22 cellular contexts compared by ENCODE assay signal in the genomic region with DNA sequence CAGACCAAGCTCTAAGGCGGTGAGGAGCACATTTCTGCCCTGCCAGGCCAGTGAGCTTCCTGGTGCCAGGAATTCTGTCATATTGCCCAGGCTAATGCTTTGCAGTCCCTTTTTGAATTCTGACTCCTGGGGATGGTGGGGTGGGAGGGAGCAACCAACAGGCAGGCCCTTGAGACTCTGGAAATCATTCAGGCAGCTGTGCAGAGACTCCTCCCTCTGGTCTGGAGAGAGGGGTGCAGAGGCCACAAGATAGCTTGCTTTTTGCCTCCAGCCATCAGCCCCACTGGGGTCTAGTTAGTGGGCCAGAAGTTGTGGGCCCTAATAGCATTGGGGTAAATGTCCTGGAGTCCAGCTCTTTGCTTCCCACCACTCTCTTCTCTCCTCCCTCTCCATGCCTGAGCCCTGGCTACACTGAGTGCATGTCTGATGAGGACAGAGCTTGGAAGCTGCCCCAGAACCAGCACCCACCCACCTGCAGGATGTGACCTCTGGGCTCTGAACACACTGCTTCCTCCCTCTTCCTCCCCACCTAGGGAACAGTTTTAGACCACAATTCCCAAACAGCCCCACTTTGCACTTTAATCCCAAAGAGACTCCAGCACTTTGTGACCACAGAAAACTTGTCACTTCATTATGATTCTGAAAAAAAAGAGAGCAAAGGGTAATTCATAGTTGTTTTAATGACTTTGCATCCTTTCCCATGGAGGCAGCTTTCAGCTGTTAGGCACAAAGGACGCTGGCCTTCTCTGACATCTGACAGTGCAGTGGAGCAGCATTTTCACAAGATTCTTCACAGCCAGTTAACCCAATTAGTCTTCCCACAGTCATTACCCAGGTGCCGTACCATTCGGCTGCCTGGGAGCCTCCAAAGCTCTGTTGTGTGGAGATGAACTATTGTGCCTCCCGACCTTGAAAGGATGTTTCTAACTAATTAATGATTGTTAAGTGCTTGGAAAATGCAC.
DNase-seq lines count a peak whose midpoint lies in the region; ATAC-seq and TF ChIP-seq lines count a peak whose summit lies in the region.
"Had no signal": no experiment of that assay in that cellular context is flagged by ENCODE, and none has a peak within 500 bp of the region (broad histone marks: within the 10 kb centered on the region; RNA-seq: fewer than 3 reads in every experiment).

No MANE protein-coding gene starts in this region.

- CTCF ChIA-PET in HEK293 (lab: Yijun Ruan, JAX): no interaction called here

- peak overlapping the region; percentile 12 to 87 (median 81) for H3K27ac Mint-ChIP-seq in brain

- H3K36me3 ChIP-seq in HEK293 (ENCODE audit: control insufficient read depth in 2 of 2, insufficient read depth in 1 of 2, low read length in 2 of 2): no peaks in the 10 kb centered on the region
- no peaks in the 10 kb centered on the region for H3K36me3 ChIP-seq in right atrium auricular region
- no peaks in the 10 kb centered on the region for H3K36me3 ChIP-seq in gastrocnemius medialis
- H3K36me3 ChIP-seq: Peyer's patch, vagina had no signal

- H3K4me3 ChIP-seq in HEK293 (ENCODE audit: low read depth, low read length) (no peak overlapping the region), right atrium auricular region (no peak overlapping the region), gastrocnemius medialis (no peak overlapping the region)
- H3K4me3 ChIP-seq: Peyer's patch, vagina had no signal

- H3K27me3 Mint-ChIP-seq in brain: no peaks in the 10 kb centered on the region

- ATAC-seq in gastrocnemius medialis: peak; percentile 49 to 59
- ATAC-seq: left lobe of liver had no signal

- no peak overlapping the region for H3K27ac ChIP-seq in HEK293 (ENCODE audit: extremely low read depth, low read depth, low read length)
- peak overlapping the region; percentile 53 to 60 for H3K27ac ChIP-seq in right atrium auricular region
- H3K27ac ChIP-seq in gastrocnemius medialis: peak overlapping the region; percentile 52 to 63 (median 56)
- H3K27ac ChIP-seq: parathyroid adenoma, Peyer's patch, vagina had no signal

- no peak for TF ChIP-seq CTCF in HEK293 (tag by site-specific recombination; IDR thresholded peaks at IDR 0.05)
- no peak for TF ChIP-seq CTCF in brain (conservative IDR thresholded peaks at IDR 0.05)
- no peak for TF ChIP-seq CTCF in right atrium auricular region (IDR thresholded peaks at IDR 0.05)
- no peak for TF ChIP-seq CTCF in gastrocnemius medialis (IDR thresholded peaks at IDR 0.05 in 4 of 5, conservative IDR thresholded peaks at IDR 0.05 in 1 of 5)

- DNase-seq in right atrium auricular region (ENCODE audit: low spot score) (no peak), gastrocnemius medialis (no peak), dedifferentiated amniotic fluid mesenchymal stem cell (ENCODE audit: extremely low spot score) (no peak), AG20443 (ENCODE audit: low spot score) (no peak), ecto neural progenitor cell (ENCODE audit: low spot score) (no peak)
- DNase-seq in central memory CD4-positive, alpha-beta T cell: no peak
- DNase-seq: activated CD4-positive, alpha-beta T cell treated with anti-CD3 and anti-CD28 coated beads, Interleukin-2, amount 50 U/mL, for 1 hour; activated CD8-positive, alpha-beta memory T cell treated with anti-CD3 and anti-CD28 coated beads, Interleukin-2, amount 50 U/mL, for 48 hours; activated gamma-delta T cell; COR-L47; EL; Karpas-422; NCI-H1105 treated with DMSO at 0.1 percent for 48 hours; NCI-H774; Peyer's patch; small intestine; stimulated activated CD4-positive, alpha-beta T cell treated with anti-CD3 and anti-CD28 coated beads, Interleukin-4, amount 100 ng/mL, for 1 hour had no signal

- intact Hi-C loops in gastrocnemius medialis (cut with DNase I; ENCODE audit: low total_unique reads): no loop called here

- H3K27me3 ChIP-seq in right atrium auricular region (no peaks in the 10 kb centered on the region), gastrocnemius medialis (no peaks in the 10 kb centered on the region)
- H3K27me3 ChIP-seq: Peyer's patch, vagina had no signal

- H3K9me3 ChIP-seq in HEK293 (ENCODE audit: control insufficient read depth, insufficient read depth, low read depth, low read length): no peaks in the 10 kb centered on the region
- H3K9me3 ChIP-seq in right atrium auricular region: no peaks in the 10 kb centered on the region
- H3K9me3 ChIP-seq in gastrocnemius medialis: no peaks in the 10 kb centered on the region
- H3K9me3 ChIP-seq: Peyer's patch, vagina had no signal

- peaks cover 11% of the 10 kb centered on the region for H3K36me3 Mint-ChIP-seq in brain

- POLR2A ChIA-PET in HEK293 (lab: Yijun Ruan, JAX): interaction anchor here (0.6 kb wide), 1 partner anchor 17 kb away, joined by 4 read pairs; no protein-coding TSS in a partner anchor

- peaks cover 81% of the 10 kb centered on the region for H3K4me1 Mint-ChIP-seq in brain

- no peak for TF ChIP-seq POLR2A in gastrocnemius medialis (IDR thresholded peaks at IDR 0.05)

- in situ Hi-C loops in gastrocnemius medialis (cut with MboI; ENCODE audit: low sequenced_read_pairs in 4 of 4): no loop called here

- H3K4me1 ChIP-seq in HEK293 (ENCODE audit: control insufficient read depth, insufficient read depth, low read length): peaks cover 10% of the 10 kb centered on the region
- H3K4me1 ChIP-seq in right atrium auricular region: peaks cover 0 to 36% of the 10 kb centered on the region in 2 donors
- H3K4me1 ChIP-seq in gastrocnemius medialis: peaks cover 13 to 42% of the 10 kb centered on the region in 2 donors
- H3K4me1 ChIP-seq: parathyroid adenoma, Peyer's patch, vagina had no signal

- H3K4me3 Mint-ChIP-seq in brain: peak overlapping the region in 4 of 5 experiments; percentile 5 to 71 (median 52)

- no peaks in the 10 kb centered on the region for H3K9me3 Mint-ChIP-seq in brain

TF ChIP-seq in HEK293, 187 proteins besides CTCF, POLR2A, EP300 and RAD21:
- TF ChIP-seq ZFHX2 (tag by site-specific recombination; conservative IDR thresholded peaks at IDR 0.05) (0 out of 2 replicates have a peak, but pooled peaks have one; percentile 11), ZBTB20 (tag by site-specific recombination; IDR thresholded peaks at IDR 0.05) (no peak)
